In the genomic region with DNA sequence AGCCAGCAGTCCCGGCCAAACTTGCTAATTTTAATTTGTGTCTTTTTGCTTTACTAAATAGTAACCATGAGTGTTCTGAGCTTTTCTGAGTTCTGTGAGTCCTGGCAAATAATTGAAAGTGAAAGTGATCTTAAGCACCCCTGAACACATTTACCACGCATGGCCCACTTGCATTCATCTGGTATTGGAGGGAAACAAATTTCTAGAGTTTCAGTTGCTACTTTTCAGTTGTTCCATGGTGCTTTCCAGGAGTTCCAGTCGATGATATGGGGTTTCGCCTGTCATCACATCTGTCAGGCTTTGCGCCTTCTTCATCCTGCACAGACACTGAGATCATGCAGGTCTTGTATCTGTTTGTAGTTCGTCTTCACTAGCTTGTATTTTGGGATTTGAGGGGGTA, we compare ENCODE assay signal across 1 cellular context.
TF ChIP-seq lines count a peak whose summit lies in the region.

No MANE protein-coding gene starts in this region.

TF ChIP-seq in GM12878, 131 proteins besides CTCF, POLR2A, EP300 and RAD21 (continued from another document):
- TF ChIP-seq, protein P1, sequence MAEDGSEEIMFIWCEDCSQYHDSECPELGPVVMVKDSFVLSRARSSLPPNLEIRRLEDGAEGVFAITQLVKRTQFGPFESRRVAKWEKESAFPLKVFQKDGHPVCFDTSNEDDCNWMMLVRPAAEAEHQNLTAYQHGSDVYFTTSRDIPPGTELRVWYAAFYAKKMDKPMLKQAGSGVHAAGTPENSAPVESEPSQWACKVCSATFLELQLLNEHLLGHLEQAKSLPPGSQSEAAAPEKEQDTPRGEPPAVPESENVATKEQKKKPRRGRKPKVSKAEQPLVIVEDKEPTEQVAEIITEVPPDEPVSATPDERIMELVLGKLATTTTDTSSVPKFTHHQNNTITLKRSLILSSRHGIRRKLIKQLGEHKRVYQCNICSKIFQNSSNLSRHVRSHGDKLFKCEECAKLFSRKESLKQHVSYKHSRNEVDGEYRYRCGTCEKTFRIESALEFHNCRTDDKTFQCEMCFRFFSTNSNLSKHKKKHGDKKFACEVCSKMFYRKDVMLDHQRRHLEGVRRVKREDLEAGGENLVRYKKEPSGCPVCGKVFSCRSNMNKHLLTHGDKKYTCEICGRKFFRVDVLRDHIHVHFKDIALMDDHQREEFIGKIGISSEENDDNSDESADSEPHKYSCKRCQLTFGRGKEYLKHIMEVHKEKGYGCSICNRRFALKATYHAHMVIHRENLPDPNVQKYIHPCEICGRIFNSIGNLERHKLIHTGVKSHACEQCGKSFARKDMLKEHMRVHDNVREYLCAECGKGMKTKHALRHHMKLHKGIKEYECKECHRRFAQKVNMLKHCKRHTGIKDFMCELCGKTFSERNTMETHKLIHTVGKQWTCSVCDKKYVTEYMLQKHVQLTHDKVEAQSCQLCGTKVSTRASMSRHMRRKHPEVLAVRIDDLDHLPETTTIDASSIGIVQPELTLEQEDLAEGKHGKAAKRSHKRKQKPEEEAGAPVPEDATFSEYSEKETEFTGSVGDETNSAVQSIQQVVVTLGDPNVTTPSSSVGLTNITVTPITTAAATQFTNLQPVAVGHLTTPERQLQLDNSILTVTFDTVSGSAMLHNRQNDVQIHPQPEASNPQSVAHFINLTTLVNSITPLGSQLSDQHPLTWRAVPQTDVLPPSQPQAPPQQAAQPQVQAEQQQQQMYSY (CRISPR knock-in tag; IDR thresholded peaks at IDR 0.05): no peak
- no peak for TF ChIP-seq FOXM1 (IDR thresholded peaks at IDR 0.05; ENCODE audit: low read depth, low read length)
TF ChIP-seq in GM12878: peak in this region for 14.
